Comparison of ENCODE assay signal across 18 cellular contexts in genomic region chr11:18490736-18491485, GRCh38. TPM values are rescaled to one million over a fixed set of nuclear protein-coding genes. Genes with fewer than 3 reads are reported as not detected.
DNase-seq lines count a peak whose midpoint lies in the region; ATAC-seq, FAIRE-seq and TF ChIP-seq lines count a peak whose summit lies in the region.
"Had no signal": no experiment of that assay in that cellular context is flagged by ENCODE, and none has a peak within 500 bp of the region (broad histone marks: within the 10 kb centered on the region; RNA-seq: fewer than 3 reads in every experiment).

No MANE protein-coding gene starts in this region.

- 93 to 94% methylated on average over 15 of the region's 15 CpGs for WGBS in GM23248 (ENCODE audit: low coverage in 1 of 2, low lambda C conversion rate in 2 of 2, missing lambda C conversion rate in 2 of 2), 2 experiments
- WGBS in K562 (ENCODE audit: insufficient coverage, low coverage, missing lambda C conversion rate): 57% methylated on average over 15 of the region's 15 CpGs
- WGBS in right lobe of liver (ENCODE audit: insufficient coverage, low coverage, low lambda C conversion rate, missing lambda C conversion rate): 92% methylated on average over 12 of the region's 15 CpGs

- H3K27ac ChIP-seq in GM23248 (peak overlapping the region; percentile 2; the same call in 1 of the 2 replicates), K562 (ENCODE audit: extremely low read depth, low read depth, low read length) (no peak overlapping the region), keratinocyte (ENCODE audit: control insufficient read depth, insufficient read depth, low read length) (no peak overlapping the region), right lobe of liver (no peak overlapping the region), uterus (no peak overlapping the region)
- H3K27ac ChIP-seq: ascending aorta, SK-N-MC had no signal

- in situ Hi-C loops in GM23248 (cut with MboI): no loop called here
- in situ Hi-C loops in K562 (cut with MboI): no loop called here

- H3K4me1 ChIP-seq in GM23248 (ENCODE audit: insufficient read depth) (peaks cover 7% of the 10 kb centered on the region; the same call in 1 of the 2 replicates), K562 (replicated peaks in 1 of 2; ENCODE audit: control insufficient read depth in 2 of 2, insufficient read depth in 2 of 2, low read length in 2 of 2) (peaks cover 4 to 11% of the 10 kb centered on the region in 2 experiments; a peak in 3 of 5 replicates), keratinocyte (ENCODE audit: control insufficient read depth, extremely low read depth, insufficient read depth, low read length) (peaks cover 6% of the 10 kb centered on the region), right lobe of liver (no peaks in the 10 kb centered on the region), uterus (no peaks in the 10 kb centered on the region)
- H3K4me1 ChIP-seq: ascending aorta had no signal

- intact Hi-C loops in K562 (cut with micrococcal nuclease): no loop called here
- intact Hi-C loops in right lobe of liver (cut with DNase I): no loop called here
- intact Hi-C loops in uterus (cut with DNase I; ENCODE audit: low total_unique reads): no loop called here

- H3K79me2 ChIP-seq in GM23248 (ENCODE audit: insufficient read depth): peaks cover 13% of the 10 kb centered on the region; the same call in 1 of the 2 replicates
- no peaks in the 10 kb centered on the region for H3K79me2 ChIP-seq in K562 (ENCODE audit: control insufficient read depth, insufficient read depth, low read length)
- H3K79me2 ChIP-seq in keratinocyte (ENCODE audit: control insufficient read depth, insufficient read depth, low read length): no peaks in the 10 kb centered on the region

- no peak for TF ChIP-seq CTCF in K562 (IDR thresholded peaks at IDR 0.05 in 2 of 3, conservative IDR thresholded peaks at IDR 0.05 in 1 of 3; ENCODE audit: insufficient read depth in 2 of 3, low read depth in 1 of 3, low read length in 3 of 3)
- TF ChIP-seq CTCF in keratinocyte (optimal IDR thresholded peaks at IDR 0.05 in 1 of 3, IDR thresholded peaks at IDR 0.05 in 1 of 3, conservative IDR thresholded peaks at IDR 0.05 in 1 of 3; ENCODE audit: extremely low read depth in 1 of 3, insufficient read depth in 2 of 3, low read length in 3 of 3): no peak
- no peak for TF ChIP-seq CTCF in right lobe of liver (IDR thresholded peaks at IDR 0.05)
- no peak for TF ChIP-seq CTCF in uterus (IDR thresholded peaks at IDR 0.05)

- H3K4me3 ChIP-seq in GM23248: no peak overlapping the region
- no peak overlapping the region for H3K4me3 ChIP-seq in K562
- H3K4me3 ChIP-seq in keratinocyte (ENCODE audit: control insufficient read depth in 2 of 3, extremely low read depth in 1 of 3, insufficient read depth in 2 of 3, low read depth in 1 of 3, low read length in 3 of 3): no peak overlapping the region
- H3K4me3 ChIP-seq in right lobe of liver: no peak overlapping the region
- no peak overlapping the region for H3K4me3 ChIP-seq in uterus
- H3K4me3 ChIP-seq: ascending aorta, SK-N-MC had no signal

- dilution Hi-C loops in keratinocyte (cut with MboI; ENCODE audit: extremely low pct_ligation_motif_present, low sequenced_read_pairs): no loop called here

- H3K9ac ChIP-seq in GM23248: no peak overlapping the region
- no peak overlapping the region for H3K9ac ChIP-seq in K562 (ENCODE audit: insufficient read depth in 1 of 2, low read depth in 2 of 2, low read length in 2 of 2)
- no peak overlapping the region for H3K9ac ChIP-seq in keratinocyte (ENCODE audit: control insufficient read depth, extremely low read depth, insufficient read depth, low read length)

- ATAC-seq in K562 (peak; percentile 98), right lobe of liver (no peak)
- ATAC-seq in stimulated activated effector memory CD8-positive, alpha-beta T cell treated with anti-CD3 and anti-CD28 coated beads, Interleukin-12 subunit alpha, Interleukin-12 subunit beta, amount 100 ng/mL, for 72 hours: no peak

- H4K20me1 ChIP-seq in GM23248 (ENCODE audit: insufficient read depth): 0 out of 2 replicates have a peak, but pooled peaks cover 3% of the 10 kb centered on the region
- peaks cover 10% of the 10 kb centered on the region; the same call in 1 of the 2 replicates for H4K20me1 ChIP-seq in K562 (replicated peaks; ENCODE audit: control insufficient read depth, insufficient read depth, low read length)
- no peaks in the 10 kb centered on the region for H4K20me1 ChIP-seq in keratinocyte (ENCODE audit: control insufficient read depth, extremely low read depth, insufficient read depth, low read length)

- H3K9me3 Mint-ChIP-seq in stimulated activated effector memory CD8-positive, alpha-beta T cell treated with anti-CD3 and anti-CD28 coated beads, Interleukin-12 subunit alpha, Interleukin-12 subunit beta, amount 100 ng/mL, for 72 hours: no peaks in the 10 kb centered on the region

- H3K4me3 Mint-ChIP-seq in stimulated activated effector memory CD8-positive, alpha-beta T cell treated with anti-CD3 and anti-CD28 coated beads, Interleukin-12 subunit alpha, Interleukin-12 subunit beta, amount 100 ng/mL, for 72 hours: no peak overlapping the region

- POLR2A ChIA-PET in K562 (lab: Yijun Ruan, JAX): interaction anchor here (0.6 to 1.5 kb wide), 9 partner anchors 10 to 380 kb away, joined by 3 to 4 read pairs (median 4); partner anchors contain the start of genes HPS5, SPTY2D1 and TSG101

- H3F3A ChIP-seq in GM23248 (ENCODE audit: insufficient read depth): peaks cover 30% of the 10 kb centered on the region; the same call in 1 of the 2 replicates

- no peak for DNase-seq in GM23248
- DNase-seq in K562 (ENCODE audit: extremely low read depth in 1 of 4, low spot score in 3 of 4): peak in 3 of 4 experiments; percentile 19 to 82 (median 73)
- no peak for DNase-seq in keratinocyte (ENCODE audit: low read depth, low spot score)
- DNase-seq in stimulated activated effector memory CD8-positive, alpha-beta T cell treated with anti-CD3 and anti-CD28 coated beads, Interleukin-12 subunit alpha, Interleukin-12 subunit beta, amount 100 ng/mL, for 72 hours (ENCODE audit: low spot score in 2 of 2): no peak
- DNase-seq in right lobe of liver: no peak
- no peak for DNase-seq in midbrain (lab: John Stamatoyannopoulos, UW)
- DNase-seq in uterus: no peak
- DNase-seq: activated CD4-positive, alpha-beta T cell treated with anti-CD3 and anti-CD28 coated beads for 4 hours; activated CD8-positive, alpha-beta memory T cell treated with anti-CD3 and anti-CD28 coated beads, Interleukin-2, amount 50 U/mL, for 48 hours; AML-193; DMS 273 treated with DMSO at 0.1 percent for 48 hours; mesendoderm; NCI-H1048; NCI-H2107 had no signal

- H3K9me2 ChIP-seq in GM23248 (ENCODE audit: insufficient read depth): no peaks in the 10 kb centered on the region

- no TSS peak for BruUV-seq in K562 (replicated peaks; lab: Mats Ljungman, UMichigan)

- CTCF ChIA-PET in K562 (lab: Yijun Ruan, JAX; ENCODE audit: low intra/inter-chr PET ratio): no interaction called here

- peak; percentile 90 for FAIRE-seq in K562 (lab: Jason Lieb, UNC)
- peak; percentile 36 for FAIRE-seq in keratinocyte (lab: Jason Lieb, UNC)
- FAIRE-seq: H54 had no signal

- H2AFZ ChIP-seq in GM23248: no peak overlapping the region
- no peak overlapping the region for H2AFZ ChIP-seq in K562 (ENCODE audit: low read depth, low read length)
- H2AFZ ChIP-seq in keratinocyte (ENCODE audit: control insufficient read depth, low read length): no peak overlapping the region

- peaks cover 73% of the 10 kb centered on the region for H3K36me3 Mint-ChIP-seq in stimulated activated effector memory CD8-positive, alpha-beta T cell treated with anti-CD3 and anti-CD28 coated beads, Interleukin-12 subunit alpha, Interleukin-12 subunit beta, amount 100 ng/mL, for 72 hours

- peak in 1 of 2 experiments; percentile 20; a peak in 2 of 4 replicates for TF ChIP-seq RAD21 in K562 (CRISPR knock-in tag; conservative IDR thresholded peaks at IDR 0.05 in 1 of 2, IDR thresholded peaks at IDR 0.05 in 1 of 2)

- H3K9me3 ChIP-seq in GM23248 (ENCODE audit: low read depth) (no peaks in the 10 kb centered on the region), K562 (replicated peaks; ENCODE audit: control insufficient read depth, insufficient read depth, low read depth, low read length) (no peaks in the 10 kb centered on the region), keratinocyte (ENCODE audit: control insufficient read depth, low read depth, low read length) (no peaks in the 10 kb centered on the region), right lobe of liver (no peaks in the 10 kb centered on the region), uterus (no peaks in the 10 kb centered on the region)
- H3K9me3 ChIP-seq: ascending aorta had no signal

- H3K27me3 ChIP-seq in GM23248 (replicated peaks; ENCODE audit: insufficient read depth) (no peaks in the 10 kb centered on the region), K562 (ENCODE audit: control insufficient read depth in 2 of 2, insufficient read depth in 2 of 2, low read length in 2 of 2) (no peaks in the 10 kb centered on the region), keratinocyte (ENCODE audit: control insufficient read depth, extremely low read depth, insufficient read depth, low read length) (no peaks in the 10 kb centered on the region), right lobe of liver (no peaks in the 10 kb centered on the region), uterus (no peaks in the 10 kb centered on the region)
- H3K27me3 ChIP-seq: ascending aorta had no signal

- H3K4me2 ChIP-seq in GM23248 (ENCODE audit: unreplicated experiment): no peak overlapping the region
- H3K4me2 ChIP-seq in K562 (ENCODE audit: insufficient read depth, low read length): no peak overlapping the region
- H3K4me2 ChIP-seq in keratinocyte (ENCODE audit: control insufficient read depth, extremely low read depth, insufficient read depth, low read depth, low read length): no peak overlapping the region

- H3K36me3 ChIP-seq in GM23248 (ENCODE audit: low read depth) (peaks cover 37% of the 10 kb centered on the region), K562 (ENCODE audit: control insufficient read depth, insufficient read depth, low read length) (peaks cover 18% of the 10 kb centered on the region; the same call in 1 of the 3 replicates), keratinocyte (ENCODE audit: control insufficient read depth in 2 of 2, extremely low read depth in 1 of 2, insufficient read depth in 2 of 2, low read length in 2 of 2) (peaks cover 2 to 9% of the 10 kb centered on the region in 2 experiments), right lobe of liver (peaks cover 0 to 22% (median 1%) of the 10 kb centered on the region in 4 donors), uterus (no peaks in the 10 kb centered on the region)

- TF ChIP-seq POLR2A in K562 (conservative IDR thresholded peaks at IDR 0.05) (no peak), right lobe of liver (IDR thresholded peaks at IDR 0.05) (no peak), uterus (IDR thresholded peaks at IDR 0.05) (no peak)

- H3K27ac Mint-ChIP-seq in stimulated activated effector memory CD8-positive, alpha-beta T cell treated with anti-CD3 and anti-CD28 coated beads, Interleukin-12 subunit alpha, Interleukin-12 subunit beta, amount 100 ng/mL, for 72 hours: peak overlapping the region; percentile 32

- peak; percentile 77 for TF ChIP-seq EP300 in K562 (IDR thresholded peaks at IDR 0.05; ENCODE audit: low read length)

- H3K4me1 Mint-ChIP-seq in stimulated activated effector memory CD8-positive, alpha-beta T cell treated with anti-CD3 and anti-CD28 coated beads, Interleukin-12 subunit alpha, Interleukin-12 subunit beta, amount 100 ng/mL, for 72 hours: peaks cover 14% of the 10 kb centered on the region

- H3K9me1 ChIP-seq in K562 (ENCODE audit: control insufficient read depth, insufficient read depth, low read length) (no peaks in the 10 kb centered on the region), keratinocyte (ENCODE audit: control insufficient read depth, extremely low read depth, insufficient read depth, low read length) (no peaks in the 10 kb centered on the region)

RNA-seq across cellular contexts. Expression of gene LDHAL6A, which starts 35.3 kb away (rescaled TPM):
- not detected in 2 replicates for total RNA-seq in GM23248 (2014; rRNA removed; shearing (Covaris generic))
- polyA plus RNA-seq in GM23248 (2016; fragmentation: Nextera tagmentation; extraction: Ambion mirVana) (0.09 TPM in 1 of 2 replicates, not detected in the other), K562 (2011; rRNA removed) (0.04 TPM in 1 of 2 replicates, not detected in the other), K562 (2014; fragmentation: Illumina TruSeq; extraction: Trizol) (not detected in 2 replicates), K562 (2014; fragmentation: Nextera tagmentation; extraction: Ambion mirVana) (not detected), K562 (2014; rRNA removed) (not detected in 2 replicates), keratinocyte (not detected in 3 replicates)
- total RNA-seq in K562 (2011; cell fraction: chromatin; rRNA removed; ENCODE audit: low replicate concordance): not detected in 2 replicates
- total RNA-seq in K562 (2011; cell fraction: nucleolus; rRNA removed): not detected in 2 replicates
- total RNA-seq in K562 (2011; cell fraction: nucleoplasm; rRNA removed): not detected in 2 replicates
- total RNA-seq in K562 (2014; rRNA removed) (not detected in 2 replicates), K562 (2014; rRNA removed; fragmentation: Illumina TruSeq; extraction: Trizol) (not detected in 2 replicates), K562 (2015; rRNA removed; fragmentation: Illumina TruSeq; extraction: Trizol) (not detected in 2 replicates), K562 (2021) (not detected in 2 replicates), right lobe of liver (not detected), uterus (under 1 TPM in 2 of 4 donors, not detected in 2; 0.24 to 0.28 TPM)
- polyA plus RNA-seq in K562 (2011; cell fraction: cytosol; rRNA removed): not detected in 2 replicates
- polyA plus RNA-seq in K562 (2011; cell fraction: nucleus; rRNA removed): not detected in 2 replicates
- polyA plus RNA-seq in K562 (2012): not detected in 2 replicates
- not detected in 2 replicates for polyA minus RNA-seq in K562 (2011; rRNA and poly(A)+ RNA removed)
- not detected in 2 replicates for polyA minus RNA-seq in K562 (2011; cell fraction: cytosol; rRNA and poly(A)+ RNA removed)
- polyA minus RNA-seq in K562 (2011; cell fraction: nucleus; rRNA and poly(A)+ RNA removed): not detected in 2 replicates
- 0.26 TPM for polyA plus RNA-seq in keratinocyte (2011; ENCODE audit: low read depth)
- polyA plus RNA-seq in keratinocyte (2011; cell fraction: cytosol; rRNA removed): not detected in 2 replicates
- polyA plus RNA-seq in keratinocyte (2011; cell fraction: nucleus; rRNA removed): not detected in 2 replicates
- not detected in 2 replicates for polyA plus RNA-seq in keratinocyte (2012; ENCODE audit: low replicate concordance)
- not detected in 3 replicates for polyA minus RNA-seq in keratinocyte
- polyA minus RNA-seq in keratinocyte (2011; cell fraction: cytosol; rRNA and poly(A)+ RNA removed): not detected
- not detected in 2 replicates for polyA minus RNA-seq in keratinocyte (2011; cell fraction: nucleus; rRNA and poly(A)+ RNA removed)
- total RNA-seq: ascending aorta had no signal
- polyA plus RNA-seq: esophagus had no signal

RNA-seq across cellular contexts. Expression of gene TSG101, which starts 35.8 kb away (rescaled TPM):
- 125 and 136 TPM in 2 replicates for total RNA-seq in GM23248 (2014; rRNA removed; shearing (Covaris generic))
- 131 and 138 TPM in 2 replicates for polyA plus RNA-seq in GM23248 (2016; fragmentation: Nextera tagmentation; extraction: Ambion mirVana)
- 26.5 and 34.7 TPM in 2 replicates for total RNA-seq in K562 (2011; cell fraction: chromatin; rRNA removed; ENCODE audit: low replicate concordance)
- 17.3 and 20.5 TPM in 2 replicates for total RNA-seq in K562 (2011; cell fraction: nucleolus; rRNA removed)
- total RNA-seq in K562 (2011; cell fraction: nucleoplasm; rRNA removed): 22.3 and 32.9 TPM in 2 replicates
- 60.0 and 78.1 TPM in 2 replicates for total RNA-seq in K562 (2014; rRNA removed)
- total RNA-seq in K562 (2014; rRNA removed; fragmentation: Illumina TruSeq; extraction: Trizol): 51.8 and 53.1 TPM in 2 replicates
- 67.8 and 71.0 TPM in 2 replicates for total RNA-seq in K562 (2015; rRNA removed; fragmentation: Illumina TruSeq; extraction: Trizol)
- total RNA-seq in K562 (2021): 43.5 and 46.7 TPM in 2 replicates
- 124 and 141 TPM in 2 replicates for polyA plus RNA-seq in K562 (2011; rRNA removed)
- polyA plus RNA-seq in K562 (2011; cell fraction: cytosol; rRNA removed): 204 and 229 TPM in 2 replicates
- polyA plus RNA-seq in K562 (2011; cell fraction: nucleus; rRNA removed): 54.0 and 64.0 TPM in 2 replicates
- polyA plus RNA-seq in K562 (2012): 47.6 and 122 TPM in 2 replicates
- 138 and 169 TPM in 2 replicates for polyA plus RNA-seq in K562 (2014; fragmentation: Illumina TruSeq; extraction: Trizol)
- 10 to 100 TPM; 24.6 to 30.0 TPM for polyA plus RNA-seq in K562 (2014; fragmentation: Nextera tagmentation; extraction: Ambion mirVana)
- polyA plus RNA-seq in K562 (2014; rRNA removed): 71.5 and 79.6 TPM in 2 replicates
- polyA minus RNA-seq in K562 (2011; rRNA and poly(A)+ RNA removed): 73.2 and 73.6 TPM in 2 replicates
- 57.9 and 64.6 TPM in 2 replicates for polyA minus RNA-seq in K562 (2011; cell fraction: cytosol; rRNA and poly(A)+ RNA removed)
- polyA minus RNA-seq in K562 (2011; cell fraction: nucleus; rRNA and poly(A)+ RNA removed): 10.6 and 21.5 TPM in 2 replicates
- 113 to 148 TPM (median 130 TPM) in 3 replicates for polyA plus RNA-seq in keratinocyte
- polyA plus RNA-seq in keratinocyte (2011; ENCODE audit: low read depth): 354 TPM
- polyA plus RNA-seq in keratinocyte (2011; cell fraction: cytosol; rRNA removed): 106 and 170 TPM in 2 replicates
- polyA plus RNA-seq in keratinocyte (2011; cell fraction: nucleus; rRNA removed): 109 and 113 TPM in 2 replicates
- 50.9 and 79.5 TPM in 2 replicates for polyA plus RNA-seq in keratinocyte (2012; ENCODE audit: low replicate concordance)
- polyA minus RNA-seq in keratinocyte: 102 to 125 TPM (median 114 TPM) in 3 replicates
- 54.1 TPM for polyA minus RNA-seq in keratinocyte (2011; cell fraction: cytosol; rRNA and poly(A)+ RNA removed)
- 30.3 and 63.8 TPM in 2 replicates for polyA minus RNA-seq in keratinocyte (2011; cell fraction: nucleus; rRNA and poly(A)+ RNA removed)
- total RNA-seq in right lobe of liver: 10 to 100 TPM; 15.8 to 68.0 (median 25.7) TPM
- total RNA-seq in uterus: 10 to 100 TPM; 37.2 to 97.7 (median 82.0) TPM

Comparison
In these comparisons a context has a peak if more than half of its experiments do, and no peak if none do; other contexts are left out.
1. DNase-seq: peak in K562 (3 of 4); none in GM23248 (single experiment), keratinocyte (single experiment), stimulated activated effector memory CD8-positive, alpha-beta T cell treated with anti-CD3 and anti-CD28 coated beads, Interleukin-12 subunit alpha, Interleukin-12 subunit beta, amount 100 ng/mL, for 72 hours (0 of 2), right lobe of liver (0 of 3), midbrain (single experiment) and uterus (0 of 2).